In the genomic region with DNA sequence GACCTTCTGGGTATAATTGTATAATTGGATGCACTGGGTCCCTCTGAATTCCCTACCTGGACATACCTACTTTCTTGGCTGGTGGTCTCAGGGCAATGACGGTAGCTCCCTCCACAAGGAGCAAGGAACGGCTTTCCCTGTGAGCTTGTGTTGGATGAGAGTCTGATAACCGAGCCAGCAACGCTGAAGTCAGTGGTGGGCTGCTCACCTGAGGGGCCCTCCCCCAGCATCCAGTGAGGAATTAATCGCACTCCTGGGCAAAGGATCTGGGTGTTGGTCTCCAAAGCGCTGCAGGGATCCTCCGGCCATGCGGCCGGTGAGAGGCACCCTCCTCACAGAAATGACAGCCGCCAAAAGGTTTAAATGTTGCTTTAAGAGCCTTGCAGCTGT, we compare ENCODE assay signal across 25 cellular contexts. TPM values are rescaled to one million over a fixed set of nuclear protein-coding genes. Genes with fewer than 3 reads are reported as not detected.
"Had no signal": no experiment of that assay in that cellular context is flagged by ENCODE, and none has a peak within 500 bp of the region (broad histone marks: within the 10 kb centered on the region; RNA-seq: fewer than 3 reads in every experiment).

No MANE protein-coding gene starts in this region.

- ATAC-seq: HepG2, Panc1, PC-3 had no signal

- H3K9me3 ChIP-seq: SK-N-SH had no signal

- DNase-seq: IMR-90, Kasumi-1, KG1, MM.1S, MV-4-11, NCI-H1048, NCI-H1105, NCI-H1417, NCI-H1436 treated with DMSO at 0.1 percent for 48 hours, NCI-H1694, NCI-H187 treated with DMSO at 0.1 percent for 48 hours, NCI-H2029 treated with DMSO at 0.1 percent for 48 hours, NCI-H2227 treated with DMSO at 0.1 percent for 48 hours, NCI-H446, NCI-H510A, NCI-H524 treated with DMSO at 0.1 percent for 48 hours, NCI-H69, NCI-H774, PC-3, SHP77, SK-N-SH had no signal

- H3K27ac ChIP-seq: RWPE1 had no signal

RNA-seq across cellular contexts. Expression of gene LONRF2, which starts 47.1 kb away (rescaled TPM):
- total RNA-seq: HepG2, OCI-LY7 had no signal
